Comparison of ENCODE assay signal across 8 cellular contexts in genomic region chr12:44550377-44550776, GRCh38.
"Had no signal": no experiment of that assay in that cellular context is flagged by ENCODE, and none has a peak within 500 bp of the region (broad histone marks: within the 10 kb centered on the region; RNA-seq: fewer than 3 reads in every experiment).

No MANE protein-coding gene starts in this region.

- FAIRE-seq: G401.6, GM12878, GM12891, GM12892, GM18507, GM19239 had no signal

- DNase-seq: GDM1, GF-D8 had no signal

- H3K4me3 ChIP-seq: GM12878 had no signal
